1 cellular context compared by ENCODE assay signal in the genomic region with DNA sequence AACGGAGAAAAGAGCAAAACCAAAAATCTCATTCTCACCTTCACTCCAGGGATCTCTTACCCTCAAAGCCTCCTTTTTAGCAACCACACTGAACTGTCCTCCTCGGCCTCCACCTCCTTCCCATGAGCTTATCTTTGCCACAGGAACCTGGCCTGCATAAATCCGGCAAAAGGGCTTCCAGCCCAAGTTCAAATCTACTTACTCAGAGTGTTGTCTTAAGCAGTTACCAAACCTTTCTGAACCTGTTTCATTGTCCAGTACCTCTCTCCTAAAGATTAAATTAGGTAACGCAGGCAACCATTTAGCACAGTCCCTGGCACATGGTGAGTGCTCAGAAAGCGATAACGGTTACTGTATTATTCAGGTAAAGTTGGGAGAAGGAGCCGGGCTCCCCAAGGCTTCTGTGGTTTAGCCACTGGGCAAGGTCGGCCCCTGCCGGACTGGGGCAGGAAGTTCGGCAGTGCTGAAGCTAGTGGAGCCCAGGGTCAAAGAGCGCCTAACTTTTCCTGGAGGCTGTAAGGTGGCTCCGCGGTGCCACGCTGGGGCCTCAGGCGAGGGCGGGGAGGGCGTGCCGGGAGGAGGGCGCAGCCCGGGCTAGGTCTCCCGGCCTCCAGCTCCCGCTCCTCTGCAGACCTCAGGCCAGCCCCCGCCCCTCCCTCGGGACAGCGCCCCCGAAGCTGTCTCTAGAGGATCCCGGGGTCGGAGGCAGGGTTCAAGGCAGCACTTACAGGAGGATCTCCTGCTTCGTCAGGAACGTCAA.
TF ChIP-seq lines count a peak whose summit lies in the region.

No MANE protein-coding gene starts in this region.

TF ChIP-seq in K562, 482 proteins besides CTCF, POLR2A, EP300 and RAD21 (continues in another document):
- TF ChIP-seq, protein P1, sequence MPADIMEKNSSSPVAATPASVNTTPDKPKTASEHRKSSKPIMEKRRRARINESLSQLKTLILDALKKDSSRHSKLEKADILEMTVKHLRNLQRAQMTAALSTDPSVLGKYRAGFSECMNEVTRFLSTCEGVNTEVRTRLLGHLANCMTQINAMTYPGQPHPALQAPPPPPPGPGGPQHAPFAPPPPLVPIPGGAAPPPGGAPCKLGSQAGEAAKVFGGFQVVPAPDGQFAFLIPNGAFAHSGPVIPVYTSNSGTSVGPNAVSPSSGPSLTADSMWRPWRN (IDR thresholded peaks at IDR 0.05; ENCODE audit: low read depth): no peak
- TF ChIP-seq IRF2 (CRISPR knock-in tag; IDR thresholded peaks at IDR 0.05): no peak
- TF ChIP-seq MEIS2 (IDR thresholded peaks at IDR 0.05; ENCODE audit: partially characterized antibody): no peak
- no peak for TF ChIP-seq SRSF1 (IDR thresholded peaks at IDR 0.05; ENCODE audit: low read depth, low read length)
- TF ChIP-seq, protein P2, sequence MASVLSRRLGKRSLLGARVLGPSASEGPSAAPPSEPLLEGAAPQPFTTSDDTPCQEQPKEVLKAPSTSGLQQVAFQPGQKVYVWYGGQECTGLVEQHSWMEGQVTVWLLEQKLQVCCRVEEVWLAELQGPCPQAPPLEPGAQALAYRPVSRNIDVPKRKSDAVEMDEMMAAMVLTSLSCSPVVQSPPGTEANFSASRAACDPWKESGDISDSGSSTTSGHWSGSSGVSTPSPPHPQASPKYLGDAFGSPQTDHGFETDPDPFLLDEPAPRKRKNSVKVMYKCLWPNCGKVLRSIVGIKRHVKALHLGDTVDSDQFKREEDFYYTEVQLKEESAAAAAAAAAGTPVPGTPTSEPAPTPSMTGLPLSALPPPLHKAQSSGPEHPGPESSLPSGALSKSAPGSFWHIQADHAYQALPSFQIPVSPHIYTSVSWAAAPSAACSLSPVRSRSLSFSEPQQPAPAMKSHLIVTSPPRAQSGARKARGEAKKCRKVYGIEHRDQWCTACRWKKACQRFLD (CRISPR knock-in tag; IDR thresholded peaks at IDR 0.05): 0 out of 2 replicates have a peak, but pooled peaks have one; percentile 34
- TF ChIP-seq, protein P3, sequence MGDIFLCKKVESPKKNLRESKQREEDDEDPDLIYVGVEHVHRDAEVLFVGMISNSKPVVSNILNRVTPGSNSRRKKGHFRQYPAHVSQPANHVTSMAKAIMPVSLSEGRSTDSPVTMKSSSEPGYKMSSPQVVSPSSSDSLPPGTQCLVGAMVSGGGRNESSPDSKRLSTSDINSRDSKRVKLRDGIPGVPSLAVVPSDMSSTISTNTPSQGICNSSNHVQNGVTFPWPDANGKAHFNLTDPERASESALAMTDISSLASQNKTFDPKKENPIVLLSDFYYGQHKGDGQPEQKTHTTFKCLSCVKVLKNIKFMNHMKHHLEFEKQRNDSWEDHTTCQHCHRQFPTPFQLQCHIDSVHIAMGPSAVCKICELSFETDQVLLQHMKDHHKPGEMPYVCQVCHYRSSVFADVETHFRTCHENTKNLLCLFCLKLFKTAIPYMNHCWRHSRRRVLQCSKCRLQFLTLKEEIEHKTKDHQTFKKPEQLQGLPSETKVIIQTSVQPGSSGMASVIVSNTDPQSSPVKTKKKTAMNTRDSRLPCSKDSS (IDR thresholded peaks at IDR 0.05; ENCODE audit: low read depth, partially characterized antibody): no peak
- TF ChIP-seq TARDBP (IDR thresholded peaks at IDR 0.05): no peak
- no peak for TF ChIP-seq HDAC2 (IDR thresholded peaks at IDR 0.05)
- no peak for TF ChIP-seq MXI1 (IDR thresholded peaks at IDR 0.05; ENCODE audit: low read depth, low read length)
- no peak for TF ChIP-seq RBM15 (IDR thresholded peaks at IDR 0.05; ENCODE audit: insufficient read depth, low read length)
- TF ChIP-seq ZNF140 (CRISPR knock-in tag; IDR thresholded peaks at IDR 0.05): no peak
- no peak for TF ChIP-seq SMARCA5 (IDR thresholded peaks at IDR 0.05)
- TF ChIP-seq U2AF2 (optimal IDR thresholded peaks at IDR 0.05; ENCODE audit: low read depth, low read length): no peak
- TF ChIP-seq, protein P4, sequence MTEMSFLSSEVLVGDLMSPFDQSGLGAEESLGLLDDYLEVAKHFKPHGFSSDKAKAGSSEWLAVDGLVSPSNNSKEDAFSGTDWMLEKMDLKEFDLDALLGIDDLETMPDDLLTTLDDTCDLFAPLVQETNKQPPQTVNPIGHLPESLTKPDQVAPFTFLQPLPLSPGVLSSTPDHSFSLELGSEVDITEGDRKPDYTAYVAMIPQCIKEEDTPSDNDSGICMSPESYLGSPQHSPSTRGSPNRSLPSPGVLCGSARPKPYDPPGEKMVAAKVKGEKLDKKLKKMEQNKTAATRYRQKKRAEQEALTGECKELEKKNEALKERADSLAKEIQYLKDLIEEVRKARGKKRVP (CRISPR knock-in tag; IDR thresholded peaks at IDR 0.05): peak; percentile 20; the same call in 1 of the 2 replicates
- TF ChIP-seq, protein P5, sequence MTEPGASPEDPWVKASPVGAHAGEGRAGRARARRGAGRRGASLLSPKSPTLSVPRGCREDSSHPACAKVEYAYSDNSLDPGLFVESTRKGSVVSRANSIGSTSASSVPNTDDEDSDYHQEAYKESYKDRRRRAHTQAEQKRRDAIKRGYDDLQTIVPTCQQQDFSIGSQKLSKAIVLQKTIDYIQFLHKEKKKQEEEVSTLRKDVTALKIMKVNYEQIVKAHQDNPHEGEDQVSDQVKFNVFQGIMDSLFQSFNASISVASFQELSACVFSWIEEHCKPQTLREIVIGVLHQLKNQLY (CRISPR knock-in tag; conservative IDR thresholded peaks at IDR 0.05): no peak
- no peak; the same call in 1 of the 2 replicates for TF ChIP-seq SP1 (CRISPR knock-in tag; IDR thresholded peaks at IDR 0.05)
- TF ChIP-seq SIN3B (IDR thresholded peaks at IDR 0.05; ENCODE audit: low read depth): no peak
- TF ChIP-seq, protein P6, sequence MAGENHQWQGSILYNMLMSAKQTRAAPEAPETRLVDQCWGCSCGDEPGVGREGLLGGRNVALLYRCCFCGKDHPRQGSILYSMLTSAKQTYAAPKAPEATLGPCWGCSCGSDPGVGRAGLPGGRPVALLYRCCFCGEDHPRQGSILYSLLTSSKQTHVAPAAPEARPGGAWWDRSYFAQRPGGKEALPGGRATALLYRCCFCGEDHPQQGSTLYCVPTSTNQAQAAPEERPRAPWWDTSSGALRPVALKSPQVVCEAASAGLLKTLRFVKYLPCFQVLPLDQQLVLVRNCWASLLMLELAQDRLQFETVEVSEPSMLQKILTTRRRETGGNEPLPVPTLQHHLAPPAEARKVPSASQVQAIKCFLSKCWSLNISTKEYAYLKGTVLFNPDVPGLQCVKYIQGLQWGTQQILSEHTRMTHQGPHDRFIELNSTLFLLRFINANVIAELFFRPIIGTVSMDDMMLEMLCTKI (IDR thresholded peaks at IDR 0.05; ENCODE audit: partially characterized antibody): no peak
- TF ChIP-seq, protein P7, sequence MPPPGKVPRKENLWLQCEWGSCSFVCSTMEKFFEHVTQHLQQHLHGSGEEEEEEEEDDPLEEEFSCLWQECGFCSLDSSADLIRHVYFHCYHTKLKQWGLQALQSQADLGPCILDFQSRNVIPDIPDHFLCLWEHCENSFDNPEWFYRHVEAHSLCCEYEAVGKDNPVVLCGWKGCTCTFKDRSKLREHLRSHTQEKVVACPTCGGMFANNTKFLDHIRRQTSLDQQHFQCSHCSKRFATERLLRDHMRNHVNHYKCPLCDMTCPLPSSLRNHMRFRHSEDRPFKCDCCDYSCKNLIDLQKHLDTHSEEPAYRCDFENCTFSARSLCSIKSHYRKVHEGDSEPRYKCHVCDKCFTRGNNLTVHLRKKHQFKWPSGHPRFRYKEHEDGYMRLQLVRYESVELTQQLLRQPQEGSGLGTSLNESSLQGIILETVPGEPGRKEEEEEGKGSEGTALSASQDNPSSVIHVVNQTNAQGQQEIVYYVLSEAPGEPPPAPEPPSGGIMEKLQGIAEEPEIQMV (tag; conservative IDR thresholded peaks at IDR 0.05; ENCODE audit: low read depth): no peak
- TF ChIP-seq IFI16 (CRISPR knock-in tag; IDR thresholded peaks at IDR 0.05): no peak
- peak; percentile 50 for TF ChIP-seq L3MBTL2 (IDR thresholded peaks at IDR 0.05)
- no peak for TF ChIP-seq NR3C1 (CRISPR knock-in tag; IDR thresholded peaks at IDR 0.05)
- TF ChIP-seq FUS (optimal IDR thresholded peaks at IDR 0.05; ENCODE audit: low read depth, low read length): no peak
- TF ChIP-seq TEAD4 (IDR thresholded peaks at IDR 0.05; ENCODE audit: low read length): no peak
- TF ChIP-seq TEAD4 (CRISPR knock-in tag; IDR thresholded peaks at IDR 0.05; ENCODE audit: borderline replicate concordance): no peak
- TF ChIP-seq FOXK1 (CRISPR knock-in tag; IDR thresholded peaks at IDR 0.05; ENCODE audit: borderline replicate concordance): no peak
- no peak for TF ChIP-seq ZNF668 (CRISPR knock-in tag; IDR thresholded peaks at IDR 0.05)
- TF ChIP-seq TCF7L2 (IDR thresholded peaks at IDR 0.05; ENCODE audit: low read depth, low read length): no peak
- TF ChIP-seq NFRKB (IDR thresholded peaks at IDR 0.05; ENCODE audit: low read depth): no peak
- TF ChIP-seq EHMT2 (IDR thresholded peaks at IDR 0.05): peak; percentile 24; the same call in 1 of the 2 replicates
- 0 out of 2 replicates have a peak, but pooled peaks have one; percentile 36 for TF ChIP-seq ZSCAN29 (IDR thresholded peaks at IDR 0.05)
- TF ChIP-seq MAFK (IDR thresholded peaks at IDR 0.05; ENCODE audit: low read length): no peak
- TF ChIP-seq NR1H2 (CRISPR knock-in tag; IDR thresholded peaks at IDR 0.05): no peak
- no peak for TF ChIP-seq ERF (CRISPR knock-in tag; IDR thresholded peaks at IDR 0.05)
- no peak for TF ChIP-seq HDAC6 (IDR thresholded peaks at IDR 0.05; ENCODE audit: low read depth, low read length)
- no peak for TF ChIP-seq SMAD4 (CRISPR knock-in tag; conservative IDR thresholded peaks at IDR 0.05)
- TF ChIP-seq MCM3 (IDR thresholded peaks at IDR 0.05): no peak
- TF ChIP-seq DMBX1 (CRISPR knock-in tag; IDR thresholded peaks at IDR 0.05; ENCODE audit: borderline replicate concordance): no peak
- peak; percentile 63; the same call in 1 of the 2 replicates for TF ChIP-seq FOXP1 (CRISPR knock-in tag; IDR thresholded peaks at IDR 0.05)
- TF ChIP-seq, protein P8, sequence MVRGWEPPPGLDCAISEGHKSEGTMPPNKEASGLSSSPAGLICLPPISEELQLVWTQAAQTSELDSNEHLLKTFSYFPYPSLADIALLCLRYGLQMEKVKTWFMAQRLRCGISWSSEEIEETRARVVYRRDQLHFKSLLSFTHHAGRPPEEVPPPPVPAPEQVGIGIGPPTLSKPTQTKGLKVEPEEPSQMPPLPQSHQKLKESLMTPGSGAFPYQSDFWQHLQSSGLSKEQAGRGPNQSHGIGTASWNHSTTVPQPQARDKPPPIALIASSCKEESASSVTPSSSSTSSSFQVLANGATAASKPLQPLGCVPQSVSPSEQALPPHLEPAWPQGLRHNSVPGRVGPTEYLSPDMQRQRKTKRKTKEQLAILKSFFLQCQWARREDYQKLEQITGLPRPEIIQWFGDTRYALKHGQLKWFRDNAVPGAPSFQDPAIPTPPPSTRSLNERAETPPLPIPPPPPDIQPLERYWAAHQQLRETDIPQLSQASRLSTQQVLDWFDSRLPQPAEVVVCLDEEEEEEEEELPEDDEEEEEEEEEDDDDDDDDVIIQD (CRISPR knock-in tag; IDR thresholded peaks at IDR 0.05): no peak
- no peak for TF ChIP-seq SOX6 (IDR thresholded peaks at IDR 0.05)
- TF ChIP-seq ARID2 (IDR thresholded peaks at IDR 0.05): 0 out of 2 replicates have a peak, but pooled peaks have one; percentile 7
- TF ChIP-seq JUND (IDR thresholded peaks at IDR 0.05; ENCODE audit: borderline replicate concordance, low read depth, low read length): no peak
- TF ChIP-seq JUND (tag; IDR thresholded peaks at IDR 0.05; ENCODE audit: borderline replicate concordance, low read depth, low read length): no peak
- TF ChIP-seq, protein P9, sequence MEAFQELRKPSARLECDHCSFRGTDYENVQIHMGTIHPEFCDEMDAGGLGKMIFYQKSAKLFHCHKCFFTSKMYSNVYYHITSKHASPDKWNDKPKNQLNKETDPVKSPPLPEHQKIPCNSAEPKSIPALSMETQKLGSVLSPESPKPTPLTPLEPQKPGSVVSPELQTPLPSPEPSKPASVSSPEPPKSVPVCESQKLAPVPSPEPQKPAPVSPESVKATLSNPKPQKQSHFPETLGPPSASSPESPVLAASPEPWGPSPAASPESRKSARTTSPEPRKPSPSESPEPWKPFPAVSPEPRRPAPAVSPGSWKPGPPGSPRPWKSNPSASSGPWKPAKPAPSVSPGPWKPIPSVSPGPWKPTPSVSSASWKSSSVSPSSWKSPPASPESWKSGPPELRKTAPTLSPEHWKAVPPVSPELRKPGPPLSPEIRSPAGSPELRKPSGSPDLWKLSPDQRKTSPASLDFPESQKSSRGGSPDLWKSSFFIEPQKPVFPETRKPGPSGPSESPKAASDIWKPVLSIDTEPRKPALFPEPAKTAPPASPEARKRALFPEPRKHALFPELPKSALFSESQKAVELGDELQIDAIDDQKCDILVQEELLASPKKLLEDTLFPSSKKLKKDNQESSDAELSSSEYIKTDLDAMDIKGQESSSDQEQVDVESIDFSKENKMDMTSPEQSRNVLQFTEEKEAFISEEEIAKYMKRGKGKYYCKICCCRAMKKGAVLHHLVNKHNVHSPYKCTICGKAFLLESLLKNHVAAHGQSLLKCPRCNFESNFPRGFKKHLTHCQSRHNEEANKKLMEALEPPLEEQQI (IDR thresholded peaks at IDR 0.05): no peak
- TF ChIP-seq KAT2B (IDR thresholded peaks at IDR 0.05; ENCODE audit: low read depth, low read length): no peak
- TF ChIP-seq HCFC1 (IDR thresholded peaks at IDR 0.05; ENCODE audit: low read depth, low read length): no peak
- TF ChIP-seq POU5F1 (IDR thresholded peaks at IDR 0.05; ENCODE audit: borderline replicate concordance, low read depth, low read length, partially characterized antibody): no peak
- TF ChIP-seq, protein P10, sequence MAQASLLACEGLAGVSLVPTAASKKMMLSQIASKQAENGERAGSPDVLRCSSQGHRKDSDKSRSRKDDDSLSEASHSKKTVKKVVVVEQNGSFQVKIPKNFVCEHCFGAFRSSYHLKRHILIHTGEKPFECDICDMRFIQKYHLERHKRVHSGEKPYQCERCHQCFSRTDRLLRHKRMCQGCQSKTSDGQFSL (CRISPR knock-in tag; IDR thresholded peaks at IDR 0.05): no peak
- TF ChIP-seq, protein P10 (tag; IDR thresholded peaks at IDR 0.05): no peak
- TF ChIP-seq ZNF583 (CRISPR knock-in tag; IDR thresholded peaks at IDR 0.05): no peak
- no peak for TF ChIP-seq KAT8 (IDR thresholded peaks at IDR 0.05; ENCODE audit: low read depth)
- no peak for TF ChIP-seq CBFA2T2 (conservative IDR thresholded peaks at IDR 0.05)
- TF ChIP-seq NFATC3 (IDR thresholded peaks at IDR 0.05): no peak
- no peak for TF ChIP-seq RBFOX2 (IDR thresholded peaks at IDR 0.05; ENCODE audit: low read depth, low read length)
- TF ChIP-seq SLC30A9 (CRISPR knock-in tag; IDR thresholded peaks at IDR 0.05): no peak
- TF ChIP-seq FOXA3 (CRISPR knock-in tag; conservative IDR thresholded peaks at IDR 0.05 in 1 of 2, IDR thresholded peaks at IDR 0.05 in 1 of 2): no peak
- TF ChIP-seq HNRNPUL1 (IDR thresholded peaks at IDR 0.05; ENCODE audit: low read length): no peak
- TF ChIP-seq STAG1 (CRISPR knock-in tag; IDR thresholded peaks at IDR 0.05; ENCODE audit: borderline replicate concordance): 0 out of 2 replicates have a peak, but pooled peaks have one; percentile 48
